ENCODE assay signal across 16 cellular contexts in genomic region chr15:66184936-66185790, GRCh38.
"Had no signal": no experiment of that assay in that cellular context is flagged by ENCODE, and none has a peak within 500 bp of the region (broad histone marks: within the 10 kb centered on the region; RNA-seq: fewer than 3 reads in every experiment).

No MANE protein-coding gene starts in this region.

- ATAC-seq: activated CD8-positive, alpha-beta memory T cell treated with anti-CD3 and anti-CD28 coated beads, Interleukin-2, amount 10 ng/mL, durations not matched to agents 7 days and 5 days; left lobe of liver; natural killer cell had no signal

- H3K27ac ChIP-seq: coronary artery, right atrium auricular region, transverse colon had no signal

- H3K9me3 ChIP-seq: right atrium auricular region, transverse colon had no signal

- H3K36me3 ChIP-seq: right atrium auricular region, transverse colon had no signal

- H3K4me3 ChIP-seq: coronary artery, right atrium auricular region, skin epidermis, transverse colon had no signal

- FAIRE-seq: keratinocyte had no signal

- H3K27me3 ChIP-seq: right atrium auricular region had no signal

- H3K4me1 ChIP-seq: right atrium auricular region, transverse colon had no signal

- DNase-seq: activated CD4-positive, alpha-beta T cell treated with anti-CD3 and anti-CD28 coated beads for 1 hour; activated CD4-positive, alpha-beta T cell treated with anti-CD3 and anti-CD28 coated beads, Interleukin-2, amount 50 U/mL, for 48 hours; activated CD8-positive, alpha-beta memory T cell treated with anti-CD3 and anti-CD28 coated beads, Interleukin-2, amount 10 ng/mL, durations not matched to agents 7 days and 5 days; activated naive CD4-positive, alpha-beta T cell treated with anti-CD3 and anti-CD28 coated beads, Interleukin-2, amount 10 ng/mL, durations not matched to agents 7 days and 5 days; activated T-cell treated with anti-CD3 and anti-CD28 coated beads, Interleukin-2, amount 50 U/mL, for 1 hour; natural killer cell; stimulated activated CD4-positive, alpha-beta T cell treated with anti-CD3 and anti-CD28 coated beads, Interleukin-4, amount 100 ng/mL, for 24 hours; stimulated activated naive CD4-positive, alpha-beta T cell treated with Interleukin-2 at 50 U/mL for 16 hours; T-helper 1 cell; T1000; transverse colon had no signal
